9 cellular contexts compared by ENCODE assay signal in the genomic region with DNA sequence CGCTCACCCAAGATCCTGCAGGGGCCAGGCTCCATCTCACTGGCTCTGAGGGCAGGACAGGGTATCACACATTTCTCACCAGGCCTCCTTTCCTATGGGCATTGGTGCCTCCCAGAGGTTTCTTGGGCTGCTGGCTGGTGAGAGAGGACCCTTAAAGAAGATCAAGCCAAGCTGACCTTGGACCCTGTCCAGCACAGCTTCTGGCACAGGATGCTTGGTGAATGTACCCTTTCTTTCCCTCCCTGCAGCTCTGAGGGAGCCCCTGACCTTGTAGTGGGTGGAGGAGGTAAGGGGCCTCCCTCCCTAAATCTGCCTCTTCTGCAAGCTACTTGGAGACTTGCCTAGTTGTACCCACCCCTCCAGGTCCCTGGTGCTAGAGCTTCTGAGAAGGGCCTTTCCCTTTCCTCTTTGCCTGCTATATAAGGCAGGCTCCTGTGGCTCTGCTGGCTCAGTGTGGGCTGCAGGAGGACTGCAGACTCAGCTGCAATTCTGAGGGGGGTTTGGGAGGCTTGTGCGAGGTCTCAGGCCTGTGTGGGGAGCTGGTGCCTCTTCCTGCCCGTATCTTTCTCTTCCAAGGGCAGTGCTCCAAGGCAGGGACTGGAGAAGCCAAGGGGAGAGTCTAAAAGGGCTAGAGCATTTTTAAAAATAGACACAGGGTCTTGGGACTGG. TPM values are rescaled to one million over a fixed set of nuclear protein-coding genes. Genes with fewer than 3 reads are reported as not detected.
A peak's percentile ranks its signal among the peaks of the same experiment; 100 is the strongest.
DNase-seq lines count a peak whose midpoint lies in the region; ATAC-seq and TF ChIP-seq lines count a peak whose summit lies in the region.
"Had no signal": no experiment of that assay in that cellular context is flagged by ENCODE, and none has a peak within 500 bp of the region (broad histone marks: within the 10 kb centered on the region; RNA-seq: fewer than 3 reads in every experiment).

No MANE protein-coding gene starts in this region.

- ATAC-seq in GM19467 (IDR thresholded peaks at IDR 0.05; ENCODE audit: unreplicated experiment) = no peak
- ATAC-seq in body of pancreas = no peak
- ATAC-seq in HG03432 (IDR thresholded peaks at IDR 0.05; ENCODE audit: unreplicated experiment) = no peak
- no peak for ATAC-seq in HG02610 (IDR thresholded peaks at IDR 0.05; ENCODE audit: unreplicated experiment)

- H3K27ac ChIP-seq in HL-60 (replicated peaks) (peak overlapping the region; percentile 86), cardiac muscle cell (peak overlapping the region; percentile 94), spleen (peak overlapping the region; percentile 37 to 88 (median 80)), body of pancreas (peak overlapping the region in 2 of 4 donors; percentile 43 to 49)

- H3K9me3 ChIP-seq in cardiac muscle cell (ENCODE audit: low read depth) (no peaks in the 10 kb centered on the region), spleen (no peaks in the 10 kb centered on the region), body of pancreas (no peaks in the 10 kb centered on the region)

- H3K4me3 Mint-ChIP-seq in activated CD4-positive, alpha-beta memory T cell treated with anti-CD3 and anti-CD28 coated beads, Interleukin-2, amount 10 ng/mL, durations not matched to agents 7 days and 5 days = no peak overlapping the region

- H3K4me1 ChIP-seq in cardiac muscle cell (ENCODE audit: low read depth) (peaks cover 67% of the 10 kb centered on the region), spleen (peaks cover 41 to 92% (median 66%) of the 10 kb centered on the region in 6 donors), body of pancreas (peaks cover 32% of the 10 kb centered on the region)

- no peak overlapping the region for H3K4me3 ChIP-seq in HL-60 (replicated peaks; ENCODE audit: insufficient read depth, low read length)
- H3K4me3 ChIP-seq in cardiac muscle cell = no peak overlapping the region
- no peak overlapping the region for H3K4me3 ChIP-seq in spleen
- H3K4me3 ChIP-seq in body of pancreas = no peak overlapping the region

- WGBS in spleen, 5 donors = 25 to 38% (median 34%) methylated on average over 3 of the region's 3 CpGs
- WGBS in body of pancreas, 2 donors = 19 to 43% methylated on average over 2 to 3 of the region's 3 CpGs

- intact Hi-C loops in spleen (cut with DNase I; ENCODE audit: low total_unique reads) (no loop called here), body of pancreas (cut with DNase I) (no loop called here)

- TF ChIP-seq POLR2A in spleen (IDR thresholded peaks at IDR 0.05) (no peak), body of pancreas (IDR thresholded peaks at IDR 0.05) (no peak)

- H3K27me3 Mint-ChIP-seq in activated CD4-positive, alpha-beta memory T cell treated with anti-CD3 and anti-CD28 coated beads, Interleukin-2, amount 10 ng/mL, durations not matched to agents 7 days and 5 days = no peaks in the 10 kb centered on the region

- H3K36me3 Mint-ChIP-seq in activated CD4-positive, alpha-beta memory T cell treated with anti-CD3 and anti-CD28 coated beads, Interleukin-2, amount 10 ng/mL, durations not matched to agents 7 days and 5 days (ENCODE audit: low read depth) = peaks cover 3% of the 10 kb centered on the region

- peak; percentile 67 to 70 for DNase-seq in HL-60 (ENCODE audit: low read depth in 1 of 2, low spot score in 1 of 2)
- DNase-seq in activated CD4-positive, alpha-beta memory T cell treated with anti-CD3 and anti-CD28 coated beads, Interleukin-2, amount 10 ng/mL, durations not matched to agents 7 days and 5 days = no peak
- DNase-seq in cardiac muscle cell (ENCODE audit: low read depth in 1 of 2, low spot score in 1 of 2) = peak; percentile 48 to 89
- DNase-seq in spleen = peak; percentile 62
- DNase-seq in body of pancreas = no peak
- DNase-seq: activated CD4-positive, CD25-positive, alpha-beta regulatory T cell treated with anti-CD3 and anti-CD28 coated beads, Interleukin-2, amount 50 U/mL, for 72 hours had no signal

- POLR2A ChIA-PET in activated CD4-positive, alpha-beta memory T cell treated with anti-CD3 and anti-CD28 coated beads, Interleukin-2, amount 10 ng/mL, durations not matched to agents 7 days and 5 days (lab: Charles Lee) = interaction anchor here (0.6 to 1.8 kb wide), 5 partner anchors 12 to 459 kb away, joined by 4 to 8 read pairs (median 4); a partner anchor contains a TSS

- peaks cover 52% of the 10 kb centered on the region for H3K4me1 Mint-ChIP-seq in activated CD4-positive, alpha-beta memory T cell treated with anti-CD3 and anti-CD28 coated beads, Interleukin-2, amount 10 ng/mL, durations not matched to agents 7 days and 5 days

- H3K36me3 ChIP-seq in cardiac muscle cell (no peaks in the 10 kb centered on the region), spleen (peaks cover 0 to 44% (median 8%) of the 10 kb centered on the region in 6 donors), body of pancreas (replicated peaks in 1 of 2; ENCODE audit: insufficient read depth in 1 of 2, low read depth in 2 of 2) (no peaks in the 10 kb centered on the region)

- TF ChIP-seq CTCF in HL-60 (IDR thresholded peaks at IDR 0.05; ENCODE audit: insufficient read depth, low read length) (no peak), cardiac muscle cell (IDR thresholded peaks at IDR 0.05; ENCODE audit: low read depth, low read length) (peak; percentile 21), spleen (IDR thresholded peaks at IDR 0.05 in 8 of 11, conservative IDR thresholded peaks at IDR 0.05 in 3 of 11) (no peak), body of pancreas (IDR thresholded peaks at IDR 0.05) (no peak)

- CTCF ChIA-PET in activated CD4-positive, alpha-beta memory T cell treated with anti-CD3 and anti-CD28 coated beads, Interleukin-2, amount 10 ng/mL, durations not matched to agents 7 days and 5 days (lab: Charles Lee) = interaction anchor here (1.2 to 1.5 kb wide), 2 partner anchors 17 to 401 kb away, joined by 3 read pairs; no protein-coding TSS in a partner anchor

- H3K9me3 Mint-ChIP-seq in activated CD4-positive, alpha-beta memory T cell treated with anti-CD3 and anti-CD28 coated beads, Interleukin-2, amount 10 ng/mL, durations not matched to agents 7 days and 5 days = no peaks in the 10 kb centered on the region

- H3K27me3 ChIP-seq in HL-60 (ENCODE audit: insufficient read depth, poor library complexity, severe bottlenecking) (no peaks in the 10 kb centered on the region), cardiac muscle cell (no peaks in the 10 kb centered on the region), spleen (replicated peaks in 1 of 7) (no peaks in the 10 kb centered on the region), body of pancreas (no peaks in the 10 kb centered on the region)

- peak overlapping the region; percentile 81 for H3K27ac Mint-ChIP-seq in activated CD4-positive, alpha-beta memory T cell treated with anti-CD3 and anti-CD28 coated beads, Interleukin-2, amount 10 ng/mL, durations not matched to agents 7 days and 5 days

RNA-seq across cellular contexts. Expression of a gene that starts 11.8 kb away (rescaled TPM):
- total RNA-seq in activated CD4-positive, alpha-beta memory T cell treated with anti-CD3 and anti-CD28 coated beads, Interleukin-2, amount 10 ng/mL, durations not matched to agents 7 days and 5 days = 10 to 100 TPM; 53.0 to 56.0 TPM
- total RNA-seq in cardiac muscle cell (100 and 130 TPM in 2 replicates), spleen (100 to 1,000 TPM in 2 of 7 donors, 10 to 100 TPM in 5; 86.3 to 116 (median 94.9) TPM), body of pancreas (100 to 1,000 TPM; 121 to 156 TPM)
- polyA plus RNA-seq in cardiac muscle cell (59.8 and 65.6 TPM in 2 replicates), spleen (10 to 100 TPM; 23.5 to 37.6 (median 27.0) TPM)

Comparison
In these comparisons a context has a peak if more than half of its experiments do, and no peak if none do; other contexts are left out.
1. DNase-seq: peak in HL-60 (2 of 2), cardiac muscle cell (2 of 2) and spleen (single experiment); none in activated CD4-positive, alpha-beta memory T cell treated with anti-CD3 and anti-CD28 coated beads, Interleukin-2, amount 10 ng/mL, durations not matched to agents 7 days and 5 days (single experiment) and body of pancreas (0 of 4).